Comparison of ENCODE assay signal across 16 cellular contexts in genomic region chr13:27186295-27186694, GRCh38.
"Had no signal": no experiment of that assay in that cellular context is flagged by ENCODE, and none has a peak within 500 bp of the region (broad histone marks: within the 10 kb centered on the region; RNA-seq: fewer than 3 reads in every experiment).

No MANE protein-coding gene starts in this region.

- H3K9ac ChIP-seq: parathyroid adenoma had no signal

- H3K4me1 Mint-ChIP-seq: activated naive CD4-positive, alpha-beta T cell treated with anti-CD3 and anti-CD28 coated beads, Interleukin-2, amount 50 U/mL, for 24 hours; immature natural killer cell; natural killer cell had no signal

- H3K79me2 ChIP-seq: parathyroid adenoma had no signal

- DNase-seq: activated CD4-positive, alpha-beta T cell treated with anti-CD3 and anti-CD28 coated beads, Interleukin-2, amount 50 U/mL, for 4 hours; activated gamma-delta T cell; cerebellar nuclear complex; effector CD8-positive, alpha-beta T cell; gastrocnemius medialis; heart right ventricle; immature natural killer cell; left cardiac atrium; natural killer cell; sigmoid colon; spleen; stimulated activated naive CD4-positive, alpha-beta T cell; upper lobe of right lung had no signal

- H3K27ac Mint-ChIP-seq: activated naive CD4-positive, alpha-beta T cell treated with anti-CD3 and anti-CD28 coated beads, Interleukin-2, amount 50 U/mL, for 24 hours; immature natural killer cell; natural killer cell had no signal

- H3K9me3 ChIP-seq: ascending aorta, gastrocnemius medialis, heart right ventricle, sigmoid colon, spleen, upper lobe of right lung had no signal

- H3K4me3 Mint-ChIP-seq: activated naive CD4-positive, alpha-beta T cell treated with anti-CD3 and anti-CD28 coated beads, Interleukin-2, amount 50 U/mL, for 24 hours; immature natural killer cell; natural killer cell had no signal

- H3K4me1 ChIP-seq: parathyroid adenoma, spleen, upper lobe of right lung had no signal

- H3K27me3 ChIP-seq: ascending aorta, gastrocnemius medialis, heart right ventricle, sigmoid colon, spleen, upper lobe of right lung had no signal

- ATAC-seq: gastrocnemius medialis, heart right ventricle, left cardiac atrium, natural killer cell, upper lobe of right lung had no signal

- H3K9me3 Mint-ChIP-seq: activated naive CD4-positive, alpha-beta T cell treated with anti-CD3 and anti-CD28 coated beads, Interleukin-2, amount 50 U/mL, for 24 hours; immature natural killer cell; natural killer cell had no signal

- H3K27ac ChIP-seq: ascending aorta, gastrocnemius medialis, heart right ventricle, parathyroid adenoma, sigmoid colon, spleen, upper lobe of right lung had no signal

- H3K36me3 ChIP-seq: ascending aorta, gastrocnemius medialis, heart right ventricle, sigmoid colon, spleen, upper lobe of right lung had no signal

- H3K4me3 ChIP-seq: ascending aorta, gastrocnemius medialis, heart right ventricle, sigmoid colon, spleen, upper lobe of right lung had no signal

- H3K36me3 Mint-ChIP-seq: activated naive CD4-positive, alpha-beta T cell treated with anti-CD3 and anti-CD28 coated beads, Interleukin-2, amount 50 U/mL, for 24 hours; natural killer cell had no signal

- H2AFZ ChIP-seq: parathyroid adenoma had no signal
